8 cellular contexts compared by ENCODE assay signal in the genomic region with DNA sequence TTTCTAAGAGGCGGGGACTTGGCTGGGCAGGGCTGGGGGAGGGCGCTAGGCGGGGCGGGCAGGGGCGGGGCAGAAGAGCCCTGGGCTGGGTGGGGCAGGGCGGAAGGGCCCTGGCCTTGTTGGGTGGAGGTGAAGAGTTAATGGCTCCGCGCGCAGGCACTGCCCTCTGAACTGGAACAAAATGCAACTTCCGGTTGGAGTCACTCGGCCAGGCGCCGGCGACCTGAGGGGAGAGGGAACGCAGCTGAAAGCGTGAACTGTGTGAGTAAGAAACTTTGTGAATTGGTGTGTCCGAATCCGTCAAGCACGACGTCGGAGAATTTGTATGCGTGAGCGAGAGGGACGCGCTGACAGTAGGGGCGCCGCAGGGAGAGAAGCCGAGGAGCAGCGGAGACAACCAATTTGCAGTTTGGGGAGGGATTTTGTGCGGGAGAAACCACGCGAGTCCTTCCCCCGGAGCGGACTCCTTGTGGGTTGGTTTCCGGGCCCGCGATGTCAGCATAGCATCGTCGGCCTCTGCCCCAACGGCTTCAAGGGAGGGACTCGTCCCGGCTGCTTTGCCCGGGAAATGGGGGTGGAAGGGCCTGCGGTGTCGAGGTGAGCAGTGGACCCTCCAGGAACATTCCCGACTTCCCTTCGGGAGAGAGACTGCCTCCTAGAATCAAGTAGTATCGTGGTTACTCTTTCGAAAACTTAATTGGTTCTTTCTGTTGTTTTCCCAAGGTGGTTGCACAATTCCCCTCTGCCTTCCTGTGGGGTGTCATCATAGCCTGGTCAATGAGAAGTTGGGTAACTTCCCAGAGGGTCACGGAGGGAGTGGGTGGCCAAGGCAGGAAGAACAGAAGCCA. TPM values are rescaled to one million over a fixed set of nuclear protein-coding genes. Genes with fewer than 3 reads are reported as not detected.
DNase-seq lines count a peak whose midpoint lies in the region; ATAC-seq and TF ChIP-seq lines count a peak whose summit lies in the region.

A gene with protein sequence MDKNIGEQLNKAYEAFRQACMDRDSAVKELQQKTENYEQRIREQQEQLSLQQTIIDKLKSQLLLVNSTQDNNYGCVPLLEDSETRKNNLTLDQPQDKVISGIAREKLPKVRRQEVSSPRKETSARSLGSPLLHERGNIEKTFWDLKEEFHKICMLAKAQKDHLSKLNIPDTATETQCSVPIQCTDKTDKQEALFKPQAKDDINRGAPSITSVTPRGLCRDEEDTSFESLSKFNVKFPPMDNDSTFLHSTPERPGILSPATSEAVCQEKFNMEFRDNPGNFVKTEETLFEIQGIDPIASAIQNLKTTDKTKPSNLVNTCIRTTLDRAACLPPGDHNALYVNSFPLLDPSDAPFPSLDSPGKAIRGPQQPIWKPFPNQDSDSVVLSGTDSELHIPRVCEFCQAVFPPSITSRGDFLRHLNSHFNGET (plus strand): TSS at position 203 of the 848 bp plus-strand sequence. CDS start 19,235 bp downstream, outside the sequence.

- ATAC-seq in HG03460 (IDR thresholded peaks at IDR 0.05; ENCODE audit: unreplicated experiment) = peak; percentile 90
- ATAC-seq in left lobe of liver = peak; percentile 89

- peaks cover 2% of the 10 kb centered on the region; the same call in 1 of the 2 replicates for H3K36me3 ChIP-seq in BJ (ENCODE audit: control insufficient read depth, insufficient read depth, low read length)

- H3K9me3 Mint-ChIP-seq in activated CD4-positive, alpha-beta T cell treated with anti-CD3 and anti-CD28 coated beads, Interleukin-2, amount 10 ng/mL, durations not matched to agents 7 days and 5 days = no peaks in the 10 kb centered on the region

- H3K4me3 ChIP-seq in BJ (ENCODE audit: low read depth, low read length) = peak within 1 kb of the TSS; percentile 89

- H3K36me3 Mint-ChIP-seq in activated CD4-positive, alpha-beta T cell treated with anti-CD3 and anti-CD28 coated beads, Interleukin-2, amount 10 ng/mL, durations not matched to agents 7 days and 5 days (ENCODE audit: low read depth) = peaks cover 46% of the 10 kb centered on the region

- POLR2A ChIA-PET in BJ (lab: Charles Lee) = interaction anchor here (0.8 kb wide), 1 partner anchor 1983 kb away, joined by 7 read pairs; no protein-coding TSS in a partner anchor
- POLR2A ChIA-PET in activated CD4-positive, alpha-beta T cell treated with anti-CD3 and anti-CD28 coated beads, Interleukin-2, amount 10 ng/mL, durations not matched to agents 7 days and 5 days (lab: Charles Lee) = interaction anchor here (0.6 kb wide), 1 partner anchor 904 kb away, joined by 3 read pairs; no protein-coding TSS in a partner anchor

- TF ChIP-seq CTCF in BJ (IDR thresholded peaks at IDR 0.05; ENCODE audit: insufficient read depth, low read depth, low read length) = no peak

- H3K27me3 ChIP-seq in BJ (ENCODE audit: control insufficient read depth, insufficient read depth, low read length) = no peaks in the 10 kb centered on the region

- DNase-seq in BJ (ENCODE audit: low read depth) = peak; percentile 89
- DNase-seq in GM19240 (ENCODE audit: insufficient read length, low spot score) = peak; percentile 48
- peak; percentile 93 for DNase-seq in NCI-H69 (lab: John Stamatoyannopoulos, UW)
- DNase-seq in activated CD4-positive, alpha-beta T cell treated with anti-CD3 and anti-CD28 coated beads, Interleukin-2, amount 10 ng/mL, durations not matched to agents 7 days and 5 days = peak; percentile 93
- peak; percentile 34 for DNase-seq in cortex of kidney (lab: John Stamatoyannopoulos, UW)
- DNase-seq in left lobe of liver (ENCODE audit: low spot score) = peak; percentile 95
- DNase-seq in stimulated activated CD4-positive, alpha-beta T cell treated with anti-CD3 and anti-CD28 coated beads, Interleukin-2, amount 100 ng/mL, for 4 hours (ENCODE audit: low read depth) = peak; percentile 77

- H3K27ac Mint-ChIP-seq in activated CD4-positive, alpha-beta T cell treated with anti-CD3 and anti-CD28 coated beads, Interleukin-2, amount 10 ng/mL, durations not matched to agents 7 days and 5 days = peak within 1 kb of the TSS; percentile 99

- H3K4me1 Mint-ChIP-seq in activated CD4-positive, alpha-beta T cell treated with anti-CD3 and anti-CD28 coated beads, Interleukin-2, amount 10 ng/mL, durations not matched to agents 7 days and 5 days = peaks cover 47% of the 10 kb centered on the region

- CTCF ChIA-PET in BJ (lab: Yijun Ruan, JAX) = no interaction called here
- CTCF ChIA-PET in activated CD4-positive, alpha-beta T cell treated with anti-CD3 and anti-CD28 coated beads, Interleukin-2, amount 10 ng/mL, durations not matched to agents 7 days and 5 days (lab: Charles Lee) = no interaction called here

- peak within 1 kb of the TSS; percentile 98 for H3K4me3 Mint-ChIP-seq in activated CD4-positive, alpha-beta T cell treated with anti-CD3 and anti-CD28 coated beads, Interleukin-2, amount 10 ng/mL, durations not matched to agents 7 days and 5 days

- H3K27me3 Mint-ChIP-seq in activated CD4-positive, alpha-beta T cell treated with anti-CD3 and anti-CD28 coated beads, Interleukin-2, amount 10 ng/mL, durations not matched to agents 7 days and 5 days = no peaks in the 10 kb centered on the region

RNA-seq across cellular contexts. Expression of the gene that starts here (rescaled TPM):
- polyA plus RNA-seq in BJ (2011; rRNA removed) = 29.8 and 39.3 TPM in 2 replicates
- 12.9 and 17.8 TPM in 2 replicates for polyA minus RNA-seq in BJ (2011; rRNA and poly(A)+ RNA removed)
- total RNA-seq in activated CD4-positive, alpha-beta T cell treated with anti-CD3 and anti-CD28 coated beads, Interleukin-2, amount 10 ng/mL, durations not matched to agents 7 days and 5 days = 10 to 100 TPM; 71.5 to 74.1 TPM
- total RNA-seq in left lobe of liver = 28.1 TPM

Comparison
In these comparisons a context has a peak if more than half of its experiments do, and no peak if none do; other contexts are left out.
1. Peak in every context shown above with its lines: DNase-seq, ATAC-seq and H3K4me3 ChIP-seq.
2. DNase-seq: peak in every context shown above with its lines; median percentile 95 in left lobe of liver; 93 in NCI-H69; 93 in activated CD4-positive, alpha-beta T cell treated with anti-CD3 and anti-CD28 coated beads, Interleukin-2, amount 10 ng/mL, durations not matched to agents 7 days and 5 days; 89 in BJ; 77 in stimulated activated CD4-positive, alpha-beta T cell treated with anti-CD3 and anti-CD28 coated beads, Interleukin-2, amount 100 ng/mL, for 4 hours; 48 in GM19240; 34 in cortex of kidney.